Comparison of ENCODE assay signal across 8 cellular contexts in genomic region chr16:2857451-2858244, GRCh38. TPM values are rescaled to one million over a fixed set of nuclear protein-coding genes. Genes with fewer than 3 reads are reported as not detected.
DNase-seq lines count a peak whose midpoint lies in the region; ATAC-seq and TF ChIP-seq lines count a peak whose summit lies in the region.

A gene with protein sequence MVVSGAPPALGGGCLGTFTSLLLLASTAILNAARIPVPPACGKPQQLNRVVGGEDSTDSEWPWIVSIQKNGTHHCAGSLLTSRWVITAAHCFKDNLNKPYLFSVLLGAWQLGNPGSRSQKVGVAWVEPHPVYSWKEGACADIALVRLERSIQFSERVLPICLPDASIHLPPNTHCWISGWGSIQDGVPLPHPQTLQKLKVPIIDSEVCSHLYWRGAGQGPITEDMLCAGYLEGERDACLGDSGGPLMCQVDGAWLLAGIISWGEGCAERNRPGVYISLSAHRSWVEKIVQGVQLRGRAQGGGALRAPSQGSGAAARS (minus strand): TSS chr16:2858170. CDS start chr16:2858104, 66 bp downstream.

- H3K4me2 ChIP-seq in IMR-90 (ENCODE audit: low read depth, low read length) (peak within 1 kb of the TSS; percentile 72), mammary epithelial cell (ENCODE audit: insufficient read depth, low read depth, low read length) (peak within 1 kb of the TSS; percentile 70)

- H3K9me1 ChIP-seq in IMR-90 (ENCODE audit: insufficient read depth, low read length): no peaks in the 10 kb centered on the region

- H3K36me3 ChIP-seq in IMR-90 (ENCODE audit: control insufficient read depth, insufficient read depth, low read length) (no peaks in the 10 kb centered on the region), mammary epithelial cell (ENCODE audit: insufficient read depth, low read length) (no peaks in the 10 kb centered on the region), tibial nerve (no peaks in the 10 kb centered on the region)

- H3K4me3 ChIP-seq in IMR-90 (ENCODE audit: insufficient read depth, low read depth, low read length): peak within 1 kb of the TSS; percentile 6; the same call in 1 of the 2 replicates
- H3K4me3 ChIP-seq in mammary epithelial cell (replicated peaks in 1 of 3; ENCODE audit: insufficient read depth in 1 of 3, low read depth in 2 of 3, low read length in 3 of 3): peak within 1 kb of the TSS; percentile 35 to 46 (median 40)
- H3K4me3 ChIP-seq in tibial nerve: peak within 1 kb of the TSS in 1 of 4 donors; percentile 5

- TF ChIP-seq POLR2A in IMR-90 (IDR thresholded peaks at IDR 0.05; ENCODE audit: low read depth, low read length) (no peak), tibial nerve (IDR thresholded peaks at IDR 0.05) (no peak)

- TF ChIP-seq EP300 in tibial nerve (IDR thresholded peaks at IDR 0.05): no peak

- H3K9me3 ChIP-seq in IMR-90 (ENCODE audit: control insufficient read depth, insufficient read depth, low read length) (peaks cover 14% of the 10 kb centered on the region), mammary epithelial cell (replicated peaks; ENCODE audit: insufficient read depth, low read length) (no peaks in the 10 kb centered on the region), tibial nerve (peaks cover 0 to 43% (median 1%) of the 10 kb centered on the region in 4 donors)

- 10% methylated on average over 15 of the region's 42 CpGs; no CpG with 5 or more reads in 1 of the 2 experiments for WGBS in IMR-90 (ENCODE audit: extremely low coverage in 2 of 2, insufficient read length in 1 of 2), 2 experiments
- 5% methylated on average over 25 of the region's 42 CpGs for WGBS in mammary epithelial cell (ENCODE audit: low coverage, missing lambda C conversion rate)
- 8 to 13% methylated on average over 38 to 41 of the region's 42 CpGs for WGBS in tibial nerve, 2 donors

- no peak within 1 kb of the TSS for H2BK15ac ChIP-seq in IMR-90 (ENCODE audit: low read depth, low read length)

- no peak within 1 kb of the TSS for H2BK120ac ChIP-seq in IMR-90 (ENCODE audit: low read depth, low read length)

- no peak within 1 kb of the TSS for H2AK5ac ChIP-seq in IMR-90 (ENCODE audit: low read depth, low read length)

- H2BK20ac ChIP-seq in IMR-90 (ENCODE audit: low read depth, low read length): no peak within 1 kb of the TSS

- BruUV-seq in IMR-90 (replicated peaks; lab: Mats Ljungman, UMichigan) (no TSS peak), mammary epithelial cell (replicated peaks; lab: Mats Ljungman, UMichigan) (no TSS peak)

- POLR2A ChIA-PET in IMR-90 (lab: Charles Lee; ENCODE audit: unreplicated experiment): no interaction called here

- H3K4me1 ChIP-seq in IMR-90 (ENCODE audit: control insufficient read depth, insufficient read depth, low read length) (0 out of 2 replicates have a peak, but pooled peaks cover 2% of the 10 kb centered on the region), mammary epithelial cell (ENCODE audit: insufficient read depth, low read length) (peaks cover 36% of the 10 kb centered on the region), tibial nerve (peaks cover 0 to 7% (median 0%) of the 10 kb centered on the region in 4 donors)

- no peak within 1 kb of the TSS for H4K91ac ChIP-seq in IMR-90 (ENCODE audit: insufficient read depth, low read depth, low read length)

- H3K18ac ChIP-seq in IMR-90 (ENCODE audit: low read depth, low read length): no peak within 1 kb of the TSS; the same call in 1 of the 2 replicates

- H3K14ac ChIP-seq in IMR-90 (replicated peaks; ENCODE audit: low read depth, low read length): no peak within 1 kb of the TSS

- no peak within 1 kb of the TSS for H3K23ac ChIP-seq in IMR-90 (ENCODE audit: low read depth, low read length)

- peaks cover 21% of the 10 kb centered on the region for H3K27me3 ChIP-seq in IMR-90 (ENCODE audit: control insufficient read depth, insufficient read depth, low read length)
- H3K27me3 ChIP-seq in mammary epithelial cell (ENCODE audit: insufficient read depth, low read length): no peaks in the 10 kb centered on the region
- H3K27me3 ChIP-seq in tibial nerve: peaks cover 0 to 69% of the 10 kb centered on the region in 2 donors

- H3K79me2 ChIP-seq in mammary epithelial cell (ENCODE audit: insufficient read depth, low read length): no peaks in the 10 kb centered on the region

- no peak for TF ChIP-seq CTCF in C4-2B (conservative IDR thresholded peaks at IDR 0.05)
- no peak for TF ChIP-seq CTCF in IMR-90 (conservative IDR thresholded peaks at IDR 0.05; ENCODE audit: low read depth, low read length)
- TF ChIP-seq CTCF in mammary epithelial cell (conservative IDR thresholded peaks at IDR 0.05 in 1 of 2, IDR thresholded peaks at IDR 0.05 in 1 of 2; ENCODE audit: extremely low read depth in 1 of 2, insufficient read depth in 1 of 2, low read depth in 1 of 2, low read length in 2 of 2): no peak
- no peak for TF ChIP-seq CTCF in tibial nerve (IDR thresholded peaks at IDR 0.05)

- peak; percentile 13 for DNase-seq in IMR-90
- DNase-seq in mammary epithelial cell: peak; percentile 72
- DNase-seq in mucosa of gallbladder (ENCODE audit: low spot score): peak; percentile 71
- DNase-seq in tibial nerve (ENCODE audit: low spot score in 2 of 2): no peak
- DNase-seq in NCI-H187 (lab: John Stamatoyannopoulos, UW): no peak

- H4K5ac ChIP-seq in IMR-90 (ENCODE audit: low read depth, low read length): no peak within 1 kb of the TSS

- peak within 1 kb of the TSS; percentile 28 for H2AK9ac ChIP-seq in IMR-90 (replicated peaks; ENCODE audit: low read depth, low read length, poor library complexity)

- ATAC-seq in IMR-90 (ENCODE audit: low read depth) (peak; percentile 29), HG03378 (IDR thresholded peaks at IDR 0.05; ENCODE audit: unreplicated experiment) (no peak), HG02981 (IDR thresholded peaks at IDR 0.05; ENCODE audit: unreplicated experiment) (no peak)

- H2BK5ac ChIP-seq in IMR-90 (ENCODE audit: low read depth, low read length, poor library complexity, severe bottlenecking): no peak within 1 kb of the TSS

- H3K56ac ChIP-seq in IMR-90 (ENCODE audit: extremely low read depth, insufficient read depth, low read length): no peak within 1 kb of the TSS

- no peaks in the 10 kb centered on the region for H3K79me1 ChIP-seq in IMR-90 (ENCODE audit: low read depth in 1 of 2, low read length in 2 of 2)

- intact Hi-C loops in IMR-90 (cut with micrococcal nuclease) (no loop called here), mammary epithelial cell (cut with micrococcal nuclease) (no loop called here)

- H2AFZ ChIP-seq in IMR-90 (replicated peaks; ENCODE audit: low read length, poor library complexity): peak within 1 kb of the TSS; percentile 76
- H2AFZ ChIP-seq in mammary epithelial cell (ENCODE audit: low read depth, low read length): peak within 1 kb of the TSS; percentile 75

- CTCF ChIA-PET in IMR-90 (lab: Yijun Ruan, JAX): no interaction called here
- CTCF ChIA-PET in mammary epithelial cell (lab: Charles Lee; ENCODE audit: low non-redundant PET): interaction anchor here (1.3 kb wide), 1 partner anchor 19 kb away, joined by 4 read pairs; no protein-coding TSS in a partner anchor

- no peak within 1 kb of the TSS for H3K9ac ChIP-seq in IMR-90 (ENCODE audit: low read depth, low read length)
- H3K9ac ChIP-seq in mammary epithelial cell (ENCODE audit: insufficient read depth, low read length): no peak within 1 kb of the TSS

- no peak for TF ChIP-seq RAD21 in IMR-90 (IDR thresholded peaks at IDR 0.05; ENCODE audit: low read length)

- H3K4ac ChIP-seq in IMR-90 (ENCODE audit: low read depth, low read length): no peak within 1 kb of the TSS; the same call in 1 of the 2 replicates

- in situ Hi-C loops in IMR-90 (cut with MboI; ENCODE audit: low sequenced_read_pairs): no loop called here
- in situ Hi-C loops in mammary epithelial cell (cut with MboI; ENCODE audit: low sequenced_read_pairs in 2 of 2): no loop called here

- H4K20me1 ChIP-seq in IMR-90 (ENCODE audit: insufficient read depth, low read length): no peaks in the 10 kb centered on the region
- H4K20me1 ChIP-seq in mammary epithelial cell (ENCODE audit: insufficient read depth, low read length): no peaks in the 10 kb centered on the region

- H4K8ac ChIP-seq in IMR-90 (ENCODE audit: low read depth in 2 of 2, low read length in 2 of 2): peak within 1 kb of the TSS in 1 of 2 experiments; percentile 2; a peak in 1 of 4 replicates

- H3K27ac ChIP-seq in C4-2B (peak within 1 kb of the TSS; percentile 63), IMR-90 (ENCODE audit: insufficient read depth, low read length) (no peak within 1 kb of the TSS), mammary epithelial cell (ENCODE audit: insufficient read depth, low read depth, low read length) (peak within 1 kb of the TSS; percentile 55), tibial nerve (no peak within 1 kb of the TSS)

- dilution Hi-C loops in IMR-90 (cut with HindIII; ENCODE audit: low sequenced_read_pairs, unreplicated experiment): no loop called here
- dilution Hi-C loops in mammary epithelial cell (cut with HindIII; ENCODE audit: low sequenced_read_pairs): no loop called here

TF ChIP-seq in IMR-90, 13 proteins besides CTCF, POLR2A, EP300 and RAD21:
- no peak for TF ChIP-seq MAZ (IDR thresholded peaks at IDR 0.05; ENCODE audit: borderline replicate concordance, low read depth, low read length)
- no peak for TF ChIP-seq BHLHE40 (IDR thresholded peaks at IDR 0.05; ENCODE audit: low read depth, low read length)
- no peak for TF ChIP-seq CEBPB (IDR thresholded peaks at IDR 0.05; ENCODE audit: low read depth, low read length)
- no peak for TF ChIP-seq SMC3 (IDR thresholded peaks at IDR 0.05; ENCODE audit: low read depth, low read length)
- TF ChIP-seq MAFK (IDR thresholded peaks at IDR 0.05; ENCODE audit: low read depth, low read length): no peak
- TF ChIP-seq NFE2L2 (IDR thresholded peaks at IDR 0.05; ENCODE audit: low read depth, low read length): no peak
- no peak for TF ChIP-seq CHD1 (IDR thresholded peaks at IDR 0.05; ENCODE audit: low read depth, low read length)
- TF ChIP-seq RCOR1 (IDR thresholded peaks at IDR 0.05; ENCODE audit: insufficient replicate concordance, low read length): no peak
- TF ChIP-seq, protein P1, sequence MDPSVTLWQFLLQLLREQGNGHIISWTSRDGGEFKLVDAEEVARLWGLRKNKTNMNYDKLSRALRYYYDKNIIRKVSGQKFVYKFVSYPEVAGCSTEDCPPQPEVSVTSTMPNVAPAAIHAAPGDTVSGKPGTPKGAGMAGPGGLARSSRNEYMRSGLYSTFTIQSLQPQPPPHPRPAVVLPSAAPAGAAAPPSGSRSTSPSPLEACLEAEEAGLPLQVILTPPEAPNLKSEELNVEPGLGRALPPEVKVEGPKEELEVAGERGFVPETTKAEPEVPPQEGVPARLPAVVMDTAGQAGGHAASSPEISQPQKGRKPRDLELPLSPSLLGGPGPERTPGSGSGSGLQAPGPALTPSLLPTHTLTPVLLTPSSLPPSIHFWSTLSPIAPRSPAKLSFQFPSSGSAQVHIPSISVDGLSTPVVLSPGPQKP (IDR thresholded peaks at IDR 0.05; ENCODE audit: borderline replicate concordance, low read depth, low read length): no peak

RNA-seq across cellular contexts. Expression of the gene that starts here (rescaled TPM):
- not detected in 2 replicates for total RNA-seq in IMR-90 (2012; rRNA removed)
- polyA plus RNA-seq in IMR-90 (2012; rRNA removed): not detected in 2 replicates
- polyA plus RNA-seq in IMR-90 (2012; cell fraction: cytosol; rRNA removed): 0.03 and 0.42 TPM in 2 replicates
- polyA plus RNA-seq in IMR-90 (2012; cell fraction: nucleus; rRNA removed; ENCODE audit: low replicate concordance): 0.63 and 1.1 TPM in 2 replicates
- 10 to 100 TPM in 1 of 2 donors, 1 to 10 TPM in 1; 3.1 to 12.3 TPM for total RNA-seq in mammary epithelial cell
- polyA plus RNA-seq in mammary epithelial cell: 3.6 TPM
- 19.5 TPM for polyA minus RNA-seq in mammary epithelial cell
- 52.7 TPM for total RNA-seq in mucosa of gallbladder
- total RNA-seq in tibial nerve: not detected

Comparison
In these comparisons a context has a peak if more than half of its experiments do, and no peak if none do; other contexts are left out.
1. H3K27ac ChIP-seq: peak in C4-2B (single experiment) and mammary epithelial cell (single experiment); none in IMR-90 (single experiment) and tibial nerve (0 of 4).
2. DNase-seq: peak in IMR-90 (single experiment), mammary epithelial cell (single experiment) and mucosa of gallbladder (single experiment); none in tibial nerve (0 of 2) and NCI-H187 (0 of 2).